ENCODE assay signal across 2 cellular contexts in the genomic region with DNA sequence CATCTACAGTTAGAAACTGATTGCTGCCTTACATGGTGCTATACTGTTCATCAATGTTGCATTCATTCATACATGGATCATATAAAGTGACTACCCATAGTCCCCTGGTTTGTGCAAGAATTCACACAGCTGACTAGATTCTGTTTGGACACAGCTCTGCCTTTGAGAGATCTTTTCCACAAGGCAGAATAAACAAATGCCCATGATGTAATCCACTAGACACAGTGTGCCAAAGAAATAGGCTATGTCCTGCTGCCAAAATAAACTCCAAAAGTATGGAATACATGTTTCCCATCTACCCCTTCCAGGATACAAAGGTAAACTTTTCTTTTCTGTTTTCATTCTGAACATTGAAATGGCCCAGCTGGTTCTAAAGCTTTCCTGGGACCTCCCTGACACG.
TF ChIP-seq lines count a peak whose summit lies in the region.

No MANE protein-coding gene starts in this region.

TF ChIP-seq in liver, 16 proteins besides CTCF, POLR2A, EP300 and RAD21 (continued from another document):
- TF ChIP-seq HNF4A (conservative IDR thresholded peaks at IDR 0.05) (peak; percentile 54 to 75), SP1 (IDR thresholded peaks at IDR 0.05) (peak; percentile 78), FOXA1 (IDR thresholded peaks at IDR 0.05) (peak; percentile 86), REST (IDR thresholded peaks at IDR 0.05) (peak; percentile 52), GABPA (IDR thresholded peaks at IDR 0.05 in 1 of 2, conservative IDR thresholded peaks at IDR 0.05 in 1 of 2) (peak in 1 of 2 donors; percentile 46), YY1 (IDR thresholded peaks at IDR 0.05) (peak; percentile 49), RXRA (IDR thresholded peaks at IDR 0.05) (peak in 1 of 2 donors; percentile 68), EGR1 (IDR thresholded peaks at IDR 0.05; ENCODE audit: low read depth in 2 of 2) (peak; percentile 30 to 77), NR2F2 (IDR thresholded peaks at IDR 0.05) (no peak), FOXA2 (IDR thresholded peaks at IDR 0.05) (peak; percentile 91)

TF ChIP-seq in HepG2, 621 proteins besides CTCF, POLR2A, EP300 and RAD21 (continued from another document):
- TF ChIP-seq, protein P1, sequence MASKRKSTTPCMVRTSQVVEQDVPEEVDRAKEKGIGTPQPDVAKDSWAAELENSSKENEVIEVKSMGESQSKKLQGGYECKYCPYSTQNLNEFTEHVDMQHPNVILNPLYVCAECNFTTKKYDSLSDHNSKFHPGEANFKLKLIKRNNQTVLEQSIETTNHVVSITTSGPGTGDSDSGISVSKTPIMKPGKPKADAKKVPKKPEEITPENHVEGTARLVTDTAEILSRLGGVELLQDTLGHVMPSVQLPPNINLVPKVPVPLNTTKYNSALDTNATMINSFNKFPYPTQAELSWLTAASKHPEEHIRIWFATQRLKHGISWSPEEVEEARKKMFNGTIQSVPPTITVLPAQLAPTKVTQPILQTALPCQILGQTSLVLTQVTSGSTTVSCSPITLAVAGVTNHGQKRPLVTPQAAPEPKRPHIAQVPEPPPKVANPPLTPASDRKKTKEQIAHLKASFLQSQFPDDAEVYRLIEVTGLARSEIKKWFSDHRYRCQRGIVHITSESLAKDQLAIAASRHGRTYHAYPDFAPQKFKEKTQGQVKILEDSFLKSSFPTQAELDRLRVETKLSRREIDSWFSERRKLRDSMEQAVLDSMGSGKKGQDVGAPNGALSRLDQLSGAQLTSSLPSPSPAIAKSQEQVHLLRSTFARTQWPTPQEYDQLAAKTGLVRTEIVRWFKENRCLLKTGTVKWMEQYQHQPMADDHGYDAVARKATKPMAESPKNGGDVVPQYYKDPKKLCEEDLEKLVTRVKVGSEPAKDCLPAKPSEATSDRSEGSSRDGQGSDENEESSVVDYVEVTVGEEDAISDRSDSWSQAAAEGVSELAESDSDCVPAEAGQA (IDR thresholded peaks at IDR 0.05; ENCODE audit: low read depth), result no peak
- TF ChIP-seq, protein P1 (CRISPR knock-in tag; IDR thresholded peaks at IDR 0.05; ENCODE audit: borderline replicate concordance), result no peak
- TF ChIP-seq, protein P2, sequence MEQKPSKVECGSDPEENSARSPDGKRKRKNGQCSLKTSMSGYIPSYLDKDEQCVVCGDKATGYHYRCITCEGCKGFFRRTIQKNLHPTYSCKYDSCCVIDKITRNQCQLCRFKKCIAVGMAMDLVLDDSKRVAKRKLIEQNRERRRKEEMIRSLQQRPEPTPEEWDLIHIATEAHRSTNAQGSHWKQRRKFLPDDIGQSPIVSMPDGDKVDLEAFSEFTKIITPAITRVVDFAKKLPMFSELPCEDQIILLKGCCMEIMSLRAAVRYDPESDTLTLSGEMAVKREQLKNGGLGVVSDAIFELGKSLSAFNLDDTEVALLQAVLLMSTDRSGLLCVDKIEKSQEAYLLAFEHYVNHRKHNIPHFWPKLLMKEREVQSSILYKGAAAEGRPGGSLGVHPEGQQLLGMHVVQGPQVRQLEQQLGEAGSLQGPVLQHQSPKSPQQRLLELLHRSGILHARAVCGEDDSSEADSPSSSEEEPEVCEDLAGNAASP (CRISPR knock-in tag; IDR thresholded peaks at IDR 0.05; ENCODE audit: borderline replicate concordance), result no peak
- TF ChIP-seq RFX5 (IDR thresholded peaks at IDR 0.05; ENCODE audit: low read depth, low read length), result no peak
- TF ChIP-seq SAP130 (CRISPR knock-in tag; IDR thresholded peaks at IDR 0.05; ENCODE audit: low read depth), result no peak
- TF ChIP-seq PAWR (CRISPR knock-in tag; IDR thresholded peaks at IDR 0.05; ENCODE audit: borderline replicate concordance), result no peak
- TF ChIP-seq ZNF407 (CRISPR knock-in tag; IDR thresholded peaks at IDR 0.05; ENCODE audit: not compliant biosample characterization), result no peak
- no peak for TF ChIP-seq ZNF441 (CRISPR knock-in tag; IDR thresholded peaks at IDR 0.05; ENCODE audit: borderline replicate concordance)
- no peak for TF ChIP-seq TBL1XR1 (IDR thresholded peaks at IDR 0.05; ENCODE audit: borderline replicate concordance, low read length, partially characterized antibody)
- no peak for TF ChIP-seq MTA3 (CRISPR knock-in tag; IDR thresholded peaks at IDR 0.05)
- no peak for TF ChIP-seq HNRNPH1 (optimal IDR thresholded peaks at IDR 0.05; ENCODE audit: low read depth, low read length)
- TF ChIP-seq ZNF33A (CRISPR knock-in tag; IDR thresholded peaks at IDR 0.05; ENCODE audit: borderline replicate concordance), result no peak
- TF ChIP-seq ARNT2 (CRISPR knock-in tag; IDR thresholded peaks at IDR 0.05; ENCODE audit: low read depth), result no peak
